ENCODE assay signal across 8 cellular contexts in genomic region chr9:128683340-128684064, GRCh38. TPM values are rescaled to one million over a fixed set of nuclear protein-coding genes. Genes with fewer than 3 reads are reported as not detected.
A peak's percentile ranks its signal among the peaks of the same experiment; 100 is the strongest.
DNase-seq lines count a peak whose midpoint lies in the region; ATAC-seq and TF ChIP-seq lines count a peak whose summit lies in the region.

No MANE protein-coding gene starts in this region.

- peaks cover 33% of the 10 kb centered on the region for H3K4me1 ChIP-seq in hepatocyte (ENCODE audit: insufficient read depth)

- H3K36me3 Mint-ChIP-seq in activated naive CD4-positive, alpha-beta T cell treated with anti-CD3 and anti-CD28 coated beads, Interleukin-2, amount 50 U/mL, for 72 hours = peaks cover 10 to 11% of the 10 kb centered on the region in 2 donors

- no peak for ATAC-seq in Right ventricle myocardium inferior
- ATAC-seq in activated naive CD4-positive, alpha-beta T cell treated with anti-CD3 and anti-CD28 coated beads, Interleukin-2, amount 50 U/mL, for 72 hours = no peak
- ATAC-seq in HG02588 (IDR thresholded peaks at IDR 0.05; ENCODE audit: unreplicated experiment) = no peak

- no peaks in the 10 kb centered on the region for H3K9me3 Mint-ChIP-seq in activated naive CD4-positive, alpha-beta T cell treated with anti-CD3 and anti-CD28 coated beads, Interleukin-2, amount 50 U/mL, for 72 hours

- peak overlapping the region; percentile 98 for H3K4me2 ChIP-seq in hepatocyte

- intact Hi-C loops in Right ventricle myocardium inferior (cut with DNase I) = no loop called here
- intact Hi-C loops in cardiac septum (cut with DNase I) = no loop called here

- no peaks in the 10 kb centered on the region for H3K36me3 ChIP-seq in hepatocyte (replicated peaks; ENCODE audit: insufficient read depth, low read depth)

- H3K4me3 ChIP-seq in hepatocyte = peak overlapping the region; percentile 77
- peak overlapping the region; percentile 85 for H3K4me3 ChIP-seq in retinal pigment epithelial cell (ENCODE audit: low read length)

- peak overlapping the region; percentile 99 for H3K27ac ChIP-seq in hepatocyte

- TF ChIP-seq CTCF in hepatocyte (IDR thresholded peaks at IDR 0.05; ENCODE audit: poor library complexity) (no peak), retinal pigment epithelial cell (conservative IDR thresholded peaks at IDR 0.05; ENCODE audit: low read depth, low read length) (no peak)

- H3K79me2 ChIP-seq in hepatocyte = peaks cover 45% of the 10 kb centered on the region

- no peaks in the 10 kb centered on the region for H3K27me3 ChIP-seq in hepatocyte

- no peaks in the 10 kb centered on the region for H3K9me2 ChIP-seq in hepatocyte (replicated peaks; ENCODE audit: insufficient read depth)

- peak overlapping the region; percentile 29 for H2AFZ ChIP-seq in hepatocyte

- no peaks in the 10 kb centered on the region for H4K20me1 ChIP-seq in hepatocyte (ENCODE audit: insufficient read depth, poor library complexity, severe bottlenecking)

- H3K9me3 ChIP-seq in hepatocyte (ENCODE audit: low read depth) = no peaks in the 10 kb centered on the region

- peak overlapping the region; percentile 94 to 99 for H3K27ac Mint-ChIP-seq in activated naive CD4-positive, alpha-beta T cell treated with anti-CD3 and anti-CD28 coated beads, Interleukin-2, amount 50 U/mL, for 72 hours

- WGBS in hepatocyte (ENCODE audit: low lambda C conversion rate, missing lambda C conversion rate) = 5% methylated on average over 21 of the region's 21 CpGs

- DNase-seq in Right ventricle myocardium inferior (ENCODE audit: missing footprints) (peak; percentile 80), cardiac septum (ENCODE audit: low spot score) (no peak), NAMALWA (ENCODE audit: low spot score) (peak; percentile 89), hepatocyte (ENCODE audit: low spot score) (peak; percentile 81), retinal pigment epithelial cell (ENCODE audit: low read depth) (peak; percentile 79), NCI-H2029 treated with DMSO at 0.1 percent for 48 hours (lab: John Stamatoyannopoulos, UW) (no peak)
- DNase-seq in activated naive CD4-positive, alpha-beta T cell treated with anti-CD3 and anti-CD28 coated beads, Interleukin-2, amount 50 U/mL, for 72 hours (ENCODE audit: low spot score in 2 of 2) = peak; percentile 26 to 67

RNA-seq across cellular contexts. Expression of gene SET, which starts 5.5 kb away (rescaled TPM):
- 175 TPM for total RNA-seq in Right ventricle myocardium inferior
- 212 TPM for total RNA-seq in cardiac septum
- total RNA-seq in activated naive CD4-positive, alpha-beta T cell treated with anti-CD3 and anti-CD28 coated beads, Interleukin-2, amount 50 U/mL, for 72 hours = 100 to 1,000 TPM; 499 to 548 TPM
- 343 and 416 TPM in 2 replicates for total RNA-seq in hepatocyte
- polyA plus RNA-seq in hepatocyte = 213 and 217 TPM in 2 replicates

RNA-seq across cellular contexts. Expression of gene PKN3, which starts 18.8 kb away (rescaled TPM):
- total RNA-seq in Right ventricle myocardium inferior (8.5 TPM), cardiac septum (6.2 TPM), hepatocyte (4.0 and 4.5 TPM in 2 replicates)
- total RNA-seq in activated naive CD4-positive, alpha-beta T cell treated with anti-CD3 and anti-CD28 coated beads, Interleukin-2, amount 50 U/mL, for 72 hours = 10 to 100 TPM; 10.7 to 14.0 TPM
- polyA plus RNA-seq in hepatocyte = 3.7 and 9.4 TPM in 2 replicates

RNA-seq across cellular contexts. Expression of gene DYNC2I2, which starts 26.9 kb away (rescaled TPM):
- 40.1 TPM for total RNA-seq in Right ventricle myocardium inferior
- 29.6 TPM for total RNA-seq in cardiac septum
- 10 to 100 TPM; 22.2 to 27.3 TPM for total RNA-seq in activated naive CD4-positive, alpha-beta T cell treated with anti-CD3 and anti-CD28 coated beads, Interleukin-2, amount 50 U/mL, for 72 hours
- total RNA-seq in hepatocyte = 32.4 and 39.9 TPM in 2 replicates
- polyA plus RNA-seq in hepatocyte = 78.7 and 91.8 TPM in 2 replicates

RNA-seq across cellular contexts. Expression of gene ZDHHC12, which starts 40.4 kb away (rescaled TPM):
- 6.4 TPM for total RNA-seq in Right ventricle myocardium inferior
- 7.4 TPM for total RNA-seq in cardiac septum
- total RNA-seq in activated naive CD4-positive, alpha-beta T cell treated with anti-CD3 and anti-CD28 coated beads, Interleukin-2, amount 50 U/mL, for 72 hours = 10 to 100 TPM; 56.2 to 59.9 TPM
- total RNA-seq in hepatocyte = 26.2 and 33.5 TPM in 2 replicates
- 76.3 and 84.9 TPM in 2 replicates for polyA plus RNA-seq in hepatocyte

Comparison
In these comparisons a context has a peak if more than half of its experiments do, and no peak if none do; other contexts are left out.
1. DNase-seq: peak in Right ventricle myocardium inferior (single experiment), NAMALWA (single experiment), activated naive CD4-positive, alpha-beta T cell treated with anti-CD3 and anti-CD28 coated beads, Interleukin-2, amount 50 U/mL, for 72 hours (2 of 2), hepatocyte (single experiment) and retinal pigment epithelial cell (single experiment); none in cardiac septum (single experiment) and NCI-H2029 treated with DMSO at 0.1 percent for 48 hours (single experiment).